ENCODE assay signal across 18 cellular contexts in the genomic region with DNA sequence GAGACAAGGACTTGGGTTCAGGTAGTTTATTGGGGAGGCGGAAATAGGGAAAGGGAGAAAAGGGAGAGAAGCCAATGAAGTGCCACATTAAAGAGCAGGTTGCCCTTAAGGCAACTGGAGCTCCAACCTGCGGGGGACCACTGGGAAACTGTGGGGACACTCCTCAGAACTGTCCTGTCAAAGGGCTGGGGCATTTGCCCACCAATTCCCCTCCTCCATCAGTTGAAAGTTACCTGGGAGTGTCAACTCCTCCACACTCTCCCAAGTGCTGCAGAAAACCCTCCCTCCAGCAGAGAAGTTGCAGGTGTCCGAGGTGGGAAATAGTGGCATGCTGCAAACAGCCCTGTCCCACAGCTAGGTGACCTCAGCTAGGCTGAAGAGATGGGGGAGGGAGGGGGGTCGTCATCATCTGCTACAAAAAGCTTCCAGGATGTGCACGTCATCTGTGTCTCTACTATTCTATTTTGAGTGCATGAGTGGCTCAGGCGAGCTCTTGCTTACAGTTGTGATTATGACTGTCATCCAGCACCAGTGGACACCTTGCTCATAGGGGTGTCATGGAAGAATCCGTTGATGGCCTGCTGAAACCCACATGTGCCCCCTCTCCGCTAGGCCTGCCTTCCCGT. TPM values are rescaled to one million over a fixed set of nuclear protein-coding genes. Genes with fewer than 3 reads are reported as not detected.
"Had no signal": no experiment of that assay in that cellular context is flagged by ENCODE, and none has a peak within 500 bp of the region (broad histone marks: within the 10 kb centered on the region; RNA-seq: fewer than 3 reads in every experiment).

No MANE protein-coding gene starts in this region.

- ATAC-seq: activated T-cell treated with anti-CD3 and anti-CD28 coated beads, Interleukin-2, amount 50 U/mL, for 4 hours; naive thymus-derived CD8-positive, alpha-beta T cell; stimulated activated naive CD8-positive, alpha-beta T cell treated with anti-CD3 and anti-CD28 coated beads, Interleukin-15, Interleukin-2, amounts not matched to agents 100 U/mL and 50 U/mL, for 24 hours had no signal

- H3K27me3 ChIP-seq: neutrophil, transverse colon had no signal

- H3K9me3 Mint-ChIP-seq: activated T-cell treated with anti-CD3 and anti-CD28 coated beads, Interleukin-2, amount 50 U/mL, for 4 hours; naive thymus-derived CD8-positive, alpha-beta T cell had no signal

- H3K4me3 Mint-ChIP-seq: activated T-cell treated with anti-CD3 and anti-CD28 coated beads, Interleukin-2, amount 50 U/mL, for 4 hours; endodermal cell; naive thymus-derived CD8-positive, alpha-beta T cell had no signal

- DNase-seq: activated CD4-positive, alpha-beta T cell treated with anti-CD3 and anti-CD28 coated beads, Interleukin-2, amount 50 U/mL, for 48 hours; activated effector memory CD4-positive, alpha-beta T cell treated with Interleukin-2 at 50 U/mL for 16 hours; activated naive CD4-positive, alpha-beta T cell treated with anti-CD3 and anti-CD28 coated beads, Interleukin-2, amount 50 U/mL, for 16 hours; activated T-cell treated with anti-CD3 and anti-CD28 coated beads, Interleukin-2, amount 50 U/mL, for 4 hours; head of caudate nucleus; naive thymus-derived CD8-positive, alpha-beta T cell; stimulated activated naive CD8-positive, alpha-beta T cell treated with anti-CD3 and anti-CD28 coated beads, Interleukin-15, Interleukin-2, amounts not matched to agents 100 U/mL and 50 U/mL, for 24 hours; transverse colon had no signal

- H3K9me3 ChIP-seq: neutrophil, transverse colon had no signal

- H3K36me3 ChIP-seq: neutrophil, transverse colon had no signal

- H3K27ac ChIP-seq: neutrophil, transverse colon, VCaP had no signal

- H3K27me3 Mint-ChIP-seq: naive thymus-derived CD8-positive, alpha-beta T cell had no signal

- H3K4me1 ChIP-seq: transverse colon had no signal

- FAIRE-seq: astrocyte, bronchial epithelial cell, frontal cortex had no signal

- H3K4me2 ChIP-seq: smooth muscle cell had no signal

- H3K4me3 ChIP-seq: smooth muscle cell, transverse colon had no signal

- H3K27ac Mint-ChIP-seq: endodermal cell had no signal

- H3K36me3 Mint-ChIP-seq: naive thymus-derived CD8-positive, alpha-beta T cell had no signal

RNA-seq across cellular contexts. Expression of a gene that starts 41.5 kb away (rescaled TPM):
- total RNA-seq: astrocyte; bronchial epithelial cell; chondrocyte; dermis microvascular lymphatic vessel endothelial cell; epithelial cell of proximal tubule; naive thymus-derived CD8-positive, alpha-beta T cell had no signal

RNA-seq across cellular contexts. Expression of a gene that starts 42.6 kb away (rescaled TPM):
- total RNA-seq: naive thymus-derived CD8-positive, alpha-beta T cell; transverse colon had no signal
- polyA plus RNA-seq: naive thymus-derived CD8-positive, alpha-beta T cell had no signal
